In genomic region chr7:22890773-22891172, GRCh38 we compare ENCODE assay signal across 26 cellular contexts.
"Had no signal": no experiment of that assay in that cellular context is flagged by ENCODE, and none has a peak within 500 bp of the region (broad histone marks: within the 10 kb centered on the region; RNA-seq: fewer than 3 reads in every experiment).

No MANE protein-coding gene starts in this region.

- ATAC-seq: natural killer cell treated with Interleukin-12 subunit alpha and Interleukin-12 subunit beta and Interleukin-15 and Interleukin-18, amount 100 ng/mL, for 72 hours; psoas muscle; right cardiac atrium; right lobe of liver; stimulated activated effector memory CD8-positive, alpha-beta T cell treated with anti-CD3 and anti-CD28 coated beads, Interleukin-12 subunit alpha, Interleukin-12 subunit beta, amount 100 ng/mL, for 72 hours; stimulated activated naive B cell treated with anti-CD40 and anti-IgM and Interleukin-4, amounts not matched to agents 10 μg/mL and 1 μg/mL and 100 μg/mL, for 72 hours had no signal

- H3K36me3 ChIP-seq: neutrophil, right lobe of liver, sigmoid colon, stomach, thoracic aorta, thyroid gland, tibial nerve, upper lobe of left lung, vagina had no signal

- H3K4me1 ChIP-seq: parathyroid adenoma, psoas muscle, right lobe of liver, sigmoid colon, stomach, thyroid gland, tibial nerve, vagina had no signal

- H3K9me3 ChIP-seq: neutrophil, psoas muscle, right lobe of liver, sigmoid colon, stomach, thoracic aorta, thyroid gland, tibial nerve, upper lobe of left lung, vagina had no signal

- H3K4me3 ChIP-seq: psoas muscle, right lobe of liver, sigmoid colon, stomach, thoracic aorta, thyroid gland, tibial nerve, upper lobe of left lung, vagina had no signal

- DNase-seq: nephron progenitor cell; nucleus accumbens; posterior cingulate gyrus; psoas muscle; right cardiac atrium; right lobe of liver; sigmoid colon; small intestine; stimulated activated CD4-positive, alpha-beta T cell treated with anti-CD3 and anti-CD28 coated beads, Interleukin-15, amount 100 ng/mL, for 24 hours; stimulated activated CD4-positive, alpha-beta T cell treated with anti-CD3 and anti-CD28 coated beads, Interleukin-2, amount 100 ng/mL, for 24 hours; stimulated activated CD4-positive, alpha-beta T cell treated with anti-CD3 and anti-CD28 coated beads, Interleukin-2, amount 100 ng/mL, for 48 hours; stimulated activated CD4-positive, alpha-beta T cell treated with anti-CD3 and anti-CD28 coated beads, Interleukin-4, amount 100 ng/mL, for 24 hours; stimulated activated naive B cell treated with anti-CD40 and anti-IgM and Interleukin-4, amounts not matched to agents 10 μg/mL and 1 μg/mL and 100 μg/mL, for 72 hours; stimulated activated naive CD4-positive, alpha-beta T cell treated with Interleukin-2 at 50 U/mL for 16 hours; stomach; thyroid gland; trophoblast cell; upper lobe of left lung had no signal

- FAIRE-seq: small intestine, urothelium cell line had no signal

- H3K27me3 ChIP-seq: neutrophil, right lobe of liver, sigmoid colon, stomach, thyroid gland, tibial nerve, upper lobe of left lung, vagina had no signal

- H3K27ac ChIP-seq: neutrophil, parathyroid adenoma, psoas muscle, right lobe of liver, sigmoid colon, stomach, thoracic aorta, thyroid gland, tibial nerve, upper lobe of left lung, vagina had no signal
